Comparison of ENCODE assay signal across 8 cellular contexts in the genomic region with DNA sequence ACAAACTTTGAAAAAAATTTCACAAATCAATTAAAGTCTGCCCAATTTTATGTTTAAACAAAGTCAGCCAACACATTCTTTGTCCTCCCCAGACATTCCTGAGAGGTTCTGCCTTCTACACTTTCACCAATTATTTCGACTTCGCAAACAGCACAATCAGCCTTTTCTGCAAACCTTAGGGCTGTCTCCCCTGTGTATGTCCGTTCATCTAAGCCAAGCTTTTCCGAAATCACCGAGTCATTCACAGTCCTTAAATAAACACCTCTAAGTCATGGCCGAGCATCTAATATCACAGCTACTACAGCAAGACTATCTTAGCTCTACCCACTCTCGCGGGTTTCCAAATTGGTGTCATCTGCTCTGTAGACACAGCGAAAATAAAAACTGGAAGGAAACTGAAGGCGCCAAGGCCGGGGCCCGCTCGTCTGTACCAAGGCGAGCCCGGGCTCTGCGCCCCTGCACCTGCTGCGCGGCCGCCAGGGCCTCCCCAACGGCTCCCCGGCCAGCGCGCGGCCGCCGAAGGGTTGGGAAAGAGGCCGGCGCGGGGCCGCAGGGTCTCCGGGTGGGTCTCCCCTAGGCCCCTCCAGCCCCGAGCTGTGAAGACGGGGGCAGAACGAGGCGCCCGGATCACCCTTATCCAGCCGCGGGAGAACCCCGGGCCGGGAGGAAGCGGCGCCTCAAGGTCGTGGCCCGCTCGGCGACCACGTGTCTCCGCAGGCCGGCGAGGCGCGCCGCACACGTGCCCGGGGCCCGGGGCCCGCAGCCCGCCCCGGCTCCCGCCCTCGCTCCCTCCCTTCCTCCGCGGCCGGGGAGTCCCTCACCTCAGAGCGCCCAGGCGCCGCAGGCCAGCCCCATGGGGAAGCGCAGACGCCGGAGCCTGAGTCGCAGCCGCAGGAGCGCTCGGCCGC. TPM values are rescaled to one million over a fixed set of nuclear protein-coding genes. Genes with fewer than 3 reads are reported as not detected.
DNase-seq lines count a peak whose midpoint lies in the region; ATAC-seq and TF ChIP-seq lines count a peak whose summit lies in the region.

No MANE protein-coding gene starts in this region.

- peaks cover 39% of the 10 kb centered on the region for H3K79me2 ChIP-seq in mammary epithelial cell (ENCODE audit: insufficient read depth, low read length)

- 10% methylated on average over 35 of the region's 75 CpGs for WGBS in mammary epithelial cell (ENCODE audit: low coverage, missing lambda C conversion rate)

- dilution Hi-C loops in mammary epithelial cell (cut with HindIII; ENCODE audit: low sequenced_read_pairs), result loop anchor here (5.0 to 25.0 kb wide), 2 partner anchors 220 to 635 kb away; no protein-coding TSS in a partner anchor

- peaks cover 21% of the 10 kb centered on the region for H3K36me3 ChIP-seq in mammary epithelial cell (ENCODE audit: insufficient read depth, low read length)

- H3K4me2 ChIP-seq in mammary epithelial cell (ENCODE audit: insufficient read depth, low read depth, low read length), result peak overlapping the region; percentile 63

- no peaks in the 10 kb centered on the region for H3K9me3 Mint-ChIP-seq in Calu3 (ENCODE audit: low read depth, unreplicated experiment)

- intact Hi-C loops in Calu3 (cut with micrococcal nuclease; ENCODE audit: unreplicated experiment) (loop anchor here (2.0 to 10.0 kb wide), 3 partner anchors 87 to 211 kb away; no protein-coding TSS in a partner anchor), mammary epithelial cell (cut with micrococcal nuclease) (loop anchor here (1.0 to 2.0 kb wide), 4 partner anchors 46 to 213 kb away; no protein-coding TSS in a partner anchor)

- in situ Hi-C loops in mammary epithelial cell (cut with MboI; ENCODE audit: low sequenced_read_pairs in 2 of 2), result loop anchor here in 1 of 2 donors (10.0 kb wide), 1 partner anchor 227 kb away; no protein-coding TSS in a partner anchor

- TF ChIP-seq CTCF in Calu3 (IDR thresholded peaks at IDR 0.05; ENCODE audit: unreplicated experiment) (no peak), mammary epithelial cell (conservative IDR thresholded peaks at IDR 0.05 in 1 of 2, IDR thresholded peaks at IDR 0.05 in 1 of 2; ENCODE audit: extremely low read depth in 1 of 2, insufficient read depth in 1 of 2, low read depth in 1 of 2, low read length in 2 of 2) (no peak)

- DNase-seq in Calu3 (no peak), mammary epithelial cell (peak; percentile 42), kidney glomerular epithelial cell (lab: John Stamatoyannopoulos, UW) (peak; percentile 72), hepatic stellate cell (ENCODE audit: low spot score) (no peak)
- peak; percentile 54 for DNase-seq in stimulated activated CD4-positive, alpha-beta T cell treated with anti-CD3 and anti-CD28 coated beads, Interleukin-4, amount 100 ng/mL, for 1 hour

- peak overlapping the region; percentile 81 for H3K4me3 Mint-ChIP-seq in Calu3 (ENCODE audit: low read depth, unreplicated experiment)

- H3K27me3 Mint-ChIP-seq in Calu3 (ENCODE audit: unreplicated experiment), result no peaks in the 10 kb centered on the region

- H3K36me3 Mint-ChIP-seq in Calu3 (ENCODE audit: insufficient read depth, unreplicated experiment), result peaks cover 60% of the 10 kb centered on the region

- H3K4me3 ChIP-seq in mammary epithelial cell (replicated peaks in 1 of 3; ENCODE audit: insufficient read depth in 1 of 3, low read depth in 2 of 3, low read length in 3 of 3), result peak overlapping the region; percentile 46 to 61 (median 61)

- H3K4me1 ChIP-seq in mammary epithelial cell (ENCODE audit: insufficient read depth, low read length), result peaks cover 26% of the 10 kb centered on the region

- no peaks in the 10 kb centered on the region for H3K27me3 ChIP-seq in mammary epithelial cell (ENCODE audit: insufficient read depth, low read length)

- peaks cover 3% of the 10 kb centered on the region for H4K20me1 ChIP-seq in mammary epithelial cell (ENCODE audit: insufficient read depth, low read length)

- peak overlapping the region; percentile 67 for H3K9ac ChIP-seq in mammary epithelial cell (ENCODE audit: insufficient read depth, low read length)

- TSS peak; percentile 75 for BruUV-seq in Calu3 (replicated peaks; lab: Mats Ljungman, UMichigan)
- TSS peak; percentile 62 for BruUV-seq in mammary epithelial cell (replicated peaks; lab: Mats Ljungman, UMichigan)

- peak overlapping the region; percentile 29 for H2AFZ ChIP-seq in mammary epithelial cell (ENCODE audit: low read depth, low read length)

- CTCF ChIA-PET in Calu3 (lab: Charles Lee), result interaction anchor here (0.7 to 1.5 kb wide), 5 partner anchors 8 to 207 kb away, joined by 3 to 4 read pairs (median 4); no protein-coding TSS in a partner anchor
- CTCF ChIA-PET in mammary epithelial cell (lab: Charles Lee; ENCODE audit: low non-redundant PET), result interaction anchor here (0.5 kb wide), 1 partner anchor 146 kb away, joined by 10 read pairs; no protein-coding TSS in a partner anchor

- H3K4me1 Mint-ChIP-seq in Calu3 (ENCODE audit: low read depth, unreplicated experiment), result peaks cover 36% of the 10 kb centered on the region

- ATAC-seq in GM19372 (IDR thresholded peaks at IDR 0.05; ENCODE audit: low read depth, unreplicated experiment), result peak; percentile 45
- ATAC-seq in HG03439 (IDR thresholded peaks at IDR 0.05; ENCODE audit: unreplicated experiment), result peak; percentile 44

- peak overlapping the region; percentile 87 for H3K27ac Mint-ChIP-seq in Calu3 (ENCODE audit: unreplicated experiment)

- H3K9me3 ChIP-seq in mammary epithelial cell (replicated peaks; ENCODE audit: insufficient read depth, low read length), result no peaks in the 10 kb centered on the region

- H3K27ac ChIP-seq in mammary epithelial cell (ENCODE audit: insufficient read depth, low read depth, low read length), result peak overlapping the region; percentile 45

TF ChIP-seq in PFSK-1, 5 proteins besides CTCF, POLR2A, EP300 and RAD21:
- TF ChIP-seq POLR2AphosphoS5 (IDR thresholded peaks at IDR 0.05; ENCODE audit: low read depth, low read length) (no peak), TAF1 (IDR thresholded peaks at IDR 0.05; ENCODE audit: borderline replicate concordance, insufficient read depth, low read length) (no peak), FOXP2 (optimal IDR thresholded peaks at IDR 0.05; ENCODE audit: borderline replicate concordance, extremely low read depth, extremely low read length, insufficient read depth) (peak; percentile 10), SIN3A (IDR thresholded peaks at IDR 0.05; ENCODE audit: borderline replicate concordance, insufficient read depth, low read length) (no peak)
- TF ChIP-seq, protein P1, sequence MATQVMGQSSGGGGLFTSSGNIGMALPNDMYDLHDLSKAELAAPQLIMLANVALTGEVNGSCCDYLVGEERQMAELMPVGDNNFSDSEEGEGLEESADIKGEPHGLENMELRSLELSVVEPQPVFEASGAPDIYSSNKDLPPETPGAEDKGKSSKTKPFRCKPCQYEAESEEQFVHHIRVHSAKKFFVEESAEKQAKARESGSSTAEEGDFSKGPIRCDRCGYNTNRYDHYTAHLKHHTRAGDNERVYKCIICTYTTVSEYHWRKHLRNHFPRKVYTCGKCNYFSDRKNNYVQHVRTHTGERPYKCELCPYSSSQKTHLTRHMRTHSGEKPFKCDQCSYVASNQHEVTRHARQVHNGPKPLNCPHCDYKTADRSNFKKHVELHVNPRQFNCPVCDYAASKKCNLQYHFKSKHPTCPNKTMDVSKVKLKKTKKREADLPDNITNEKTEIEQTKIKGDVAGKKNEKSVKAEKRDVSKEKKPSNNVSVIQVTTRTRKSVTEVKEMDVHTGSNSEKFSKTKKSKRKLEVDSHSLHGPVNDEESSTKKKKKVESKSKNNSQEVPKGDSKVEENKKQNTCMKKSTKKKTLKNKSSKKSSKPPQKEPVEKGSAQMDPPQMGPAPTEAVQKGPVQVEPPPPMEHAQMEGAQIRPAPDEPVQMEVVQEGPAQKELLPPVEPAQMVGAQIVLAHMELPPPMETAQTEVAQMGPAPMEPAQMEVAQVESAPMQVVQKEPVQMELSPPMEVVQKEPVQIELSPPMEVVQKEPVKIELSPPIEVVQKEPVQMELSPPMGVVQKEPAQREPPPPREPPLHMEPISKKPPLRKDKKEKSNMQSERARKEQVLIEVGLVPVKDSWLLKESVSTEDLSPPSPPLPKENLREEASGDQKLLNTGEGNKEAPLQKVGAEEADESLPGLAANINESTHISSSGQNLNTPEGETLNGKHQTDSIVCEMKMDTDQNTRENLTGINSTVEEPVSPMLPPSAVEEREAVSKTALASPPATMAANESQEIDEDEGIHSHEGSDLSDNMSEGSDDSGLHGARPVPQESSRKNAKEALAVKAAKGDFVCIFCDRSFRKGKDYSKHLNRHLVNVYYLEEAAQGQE (IDR thresholded peaks at IDR 0.05; ENCODE audit: insufficient read depth in 1 of 2, low read depth in 2 of 2, low read length in 2 of 2), result no peak

RNA-seq across cellular contexts. Expression of a gene that starts 0.6 kb away (rescaled TPM):
- total RNA-seq in Calu3 (2022) (78.4 and 85.7 TPM in 2 replicates), mammary epithelial cell (100 to 1,000 TPM in 1 of 2 donors, 10 to 100 TPM in 1; 64.0 to 161 TPM)
- 96.5 TPM for polyA plus RNA-seq in PFSK-1 (2012; ENCODE audit: insufficient read length, low read depth)
- 253 TPM for polyA plus RNA-seq in mammary epithelial cell
- 493 TPM for polyA minus RNA-seq in mammary epithelial cell

Comparison
In these comparisons a context has a peak if more than half of its experiments do, and no peak if none do; other contexts are left out.
1. DNase-seq: peak in mammary epithelial cell (single experiment), kidney glomerular epithelial cell (single experiment) and stimulated activated CD4-positive, alpha-beta T cell treated with anti-CD3 and anti-CD28 coated beads, Interleukin-4, amount 100 ng/mL, for 1 hour (single experiment); none in Calu3 (single experiment) and hepatic stellate cell (single experiment).